9 cellular contexts compared by ENCODE assay signal in the genomic region with DNA sequence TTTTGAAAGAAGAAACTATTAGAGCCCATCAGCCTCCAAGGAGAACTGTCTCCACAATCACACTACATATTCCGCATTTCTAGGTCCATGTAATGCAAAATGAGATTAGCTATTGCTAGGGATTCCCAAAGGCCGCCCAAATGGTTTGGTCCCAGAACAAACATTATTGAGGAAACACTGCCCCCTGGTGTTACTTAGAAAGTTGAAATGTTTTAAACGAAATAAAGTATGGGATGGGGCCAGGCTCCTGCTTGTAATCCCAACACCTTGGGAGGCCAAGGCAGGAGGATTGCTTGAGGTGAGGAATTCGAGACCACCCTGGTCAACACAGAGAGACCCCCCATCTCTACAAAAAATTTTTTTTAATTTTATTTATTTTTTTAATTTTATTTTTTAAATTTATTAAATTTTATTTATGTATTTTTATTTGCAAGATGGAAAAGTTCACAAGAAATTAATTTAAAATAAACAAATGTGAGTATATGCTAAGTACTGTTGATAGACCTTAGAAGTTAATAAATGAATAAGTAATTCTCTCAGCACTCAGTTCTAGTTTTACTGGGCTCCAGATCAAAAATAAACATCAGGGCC. TPM values are rescaled to one million over a fixed set of nuclear protein-coding genes. Genes with fewer than 3 reads are reported as not detected.
DNase-seq lines count a peak whose midpoint lies in the region; ATAC-seq and TF ChIP-seq lines count a peak whose summit lies in the region.
"Had no signal": no experiment of that assay in that cellular context is flagged by ENCODE, and none has a peak within 500 bp of the region (broad histone marks: within the 10 kb centered on the region; RNA-seq: fewer than 3 reads in every experiment).

No MANE protein-coding gene starts in this region.

- peak; percentile 37 for ATAC-seq in activated CD8-positive, alpha-beta T cell treated with anti-CD3 and anti-CD28 coated beads for 36 hours
- ATAC-seq in HG03045 (IDR thresholded peaks at IDR 0.05; ENCODE audit: unreplicated experiment) = no peak
- ATAC-seq: T-cell had no signal

- intact Hi-C loops in Caco-2 (cut with micrococcal nuclease; ENCODE audit: unreplicated experiment) = loop anchor here (1.0 kb wide), 6 partner anchors 31 to 175 kb away; no protein-coding TSS in a partner anchor
- intact Hi-C loops in activated CD8-positive, alpha-beta T cell treated with anti-CD3 and anti-CD28 coated beads for 36 hours (cut with micrococcal nuclease) = loop anchor here (2.0 to 5.0 kb wide), 2 partner anchors 98 to 197 kb away; no protein-coding TSS in a partner anchor

- CTCF ChIA-PET in Caco-2 (lab: Charles Lee) = interaction anchor here (0.6 to 2.1 kb wide), 27 partner anchors 10 to 175 kb away, joined by 3 to 60 read pairs (median 5); a partner anchor contains a TSS
- CTCF ChIA-PET in activated CD8-positive, alpha-beta T cell treated with anti-CD3 and anti-CD28 coated beads for 36 hours (lab: Charles Lee) = interaction anchor here (0.6 to 10.6 kb wide), 41 partner anchors 9 to 297 kb away, joined by 3 to 192 read pairs (median 4); a partner anchor contains a TSS

- POLR2A ChIA-PET in Caco-2 (lab: Charles Lee) = interaction anchor here (0.6 kb wide), 1 partner anchor 153 kb away, joined by 3 read pairs; no protein-coding TSS in a partner anchor
- POLR2A ChIA-PET in activated CD8-positive, alpha-beta T cell treated with anti-CD3 and anti-CD28 coated beads for 36 hours (lab: Charles Lee) = no interaction called here

- peak; percentile 60 to 83 for DNase-seq in Caco-2
- DNase-seq in HAP-1 (ENCODE audit: low spot score in 2 of 2) = peak; percentile 69 to 78
- DNase-seq in NCI-H510A (lab: John Stamatoyannopoulos, UW) = peak; percentile 54
- peak; percentile 36 for DNase-seq in activated CD8-positive, alpha-beta T cell treated with anti-CD3 and anti-CD28 coated beads for 36 hours
- peak; percentile 82 for DNase-seq in glomerular visceral epithelial cell (ENCODE audit: extremely low spot score)
- DNase-seq in pons (ENCODE audit: low spot score) = peak; percentile 86
- DNase-seq in GM19240 (ENCODE audit: insufficient read length, low spot score) = no peak

- no peaks in the 10 kb centered on the region for H3K9me3 Mint-ChIP-seq in Caco-2 (ENCODE audit: unreplicated experiment)
- no peaks in the 10 kb centered on the region for H3K9me3 Mint-ChIP-seq in activated CD8-positive, alpha-beta T cell treated with anti-CD3 and anti-CD28 coated beads for 36 hours
- H3K9me3 Mint-ChIP-seq: T-cell had no signal

- peak; percentile 59 to 85 for TF ChIP-seq CTCF in Caco-2 (IDR thresholded peaks at IDR 0.05; ENCODE audit: insufficient read depth in 1 of 2, low read depth in 1 of 2, low read length in 1 of 2, severe bottlenecking in 1 of 2, unreplicated experiment in 1 of 2)
- peak; percentile 81 for TF ChIP-seq CTCF in activated CD8-positive, alpha-beta T cell treated with anti-CD3 and anti-CD28 coated beads for 36 hours (IDR thresholded peaks at IDR 0.05)

- in situ Hi-C loops in HAP-1 (cut with MboI; ENCODE audit: low sequenced_read_pairs) = loop anchor here (10.0 kb wide), 1 partner anchor 100 kb away; no protein-coding TSS in a partner anchor

- no peak overlapping the region for H3K4me3 ChIP-seq in Caco-2 (ENCODE audit: low read depth, low read length)
- H3K4me3 ChIP-seq in HAP-1 = no peak overlapping the region

- H3K9me3 ChIP-seq in Caco-2 (no peaks in the 10 kb centered on the region), HAP-1 (no peaks in the 10 kb centered on the region)

- H3K4me1 Mint-ChIP-seq in Caco-2 (ENCODE audit: low read depth, unreplicated experiment) = peaks cover 5% of the 10 kb centered on the region
- peaks cover 9% of the 10 kb centered on the region for H3K4me1 Mint-ChIP-seq in activated CD8-positive, alpha-beta T cell treated with anti-CD3 and anti-CD28 coated beads for 36 hours (ENCODE audit: low read depth)

- no peak overlapping the region for H3K4me3 Mint-ChIP-seq in Caco-2 (ENCODE audit: unreplicated experiment)
- no peak overlapping the region for H3K4me3 Mint-ChIP-seq in activated CD8-positive, alpha-beta T cell treated with anti-CD3 and anti-CD28 coated beads for 36 hours
- H3K4me3 Mint-ChIP-seq: T-cell had no signal

- H3K27me3 Mint-ChIP-seq in Caco-2 (ENCODE audit: insufficient read depth, unreplicated experiment) = no peaks in the 10 kb centered on the region
- H3K27me3 Mint-ChIP-seq in activated CD8-positive, alpha-beta T cell treated with anti-CD3 and anti-CD28 coated beads for 36 hours = no peaks in the 10 kb centered on the region
- H3K27me3 Mint-ChIP-seq: T-cell had no signal

- H3K27ac Mint-ChIP-seq in Caco-2 (ENCODE audit: unreplicated experiment) = no peak overlapping the region
- no peak overlapping the region for H3K27ac Mint-ChIP-seq in activated CD8-positive, alpha-beta T cell treated with anti-CD3 and anti-CD28 coated beads for 36 hours
- H3K27ac Mint-ChIP-seq: T-cell had no signal

- H3K27me3 ChIP-seq in Caco-2 (replicated peaks; ENCODE audit: control insufficient read depth, insufficient read depth, low read length) = no peaks in the 10 kb centered on the region
- no peaks in the 10 kb centered on the region for H3K27me3 ChIP-seq in HAP-1 (ENCODE audit: low read depth)

- BruUV-seq in Caco-2 (replicated peaks; lab: Mats Ljungman, UMichigan) = no TSS peak

- H3K4me1 ChIP-seq in Caco-2 = 0 out of 2 replicates have a peak, but pooled peaks cover 4% of the 10 kb centered on the region
- H3K4me1 ChIP-seq in HAP-1 = peaks cover 12% of the 10 kb centered on the region

- peaks cover 6% of the 10 kb centered on the region for H3K36me3 Mint-ChIP-seq in Caco-2 (ENCODE audit: insufficient read depth, unreplicated experiment)
- peaks cover 16% of the 10 kb centered on the region for H3K36me3 Mint-ChIP-seq in activated CD8-positive, alpha-beta T cell treated with anti-CD3 and anti-CD28 coated beads for 36 hours (ENCODE audit: low read depth)

- H3K36me3 ChIP-seq in Caco-2 (ENCODE audit: control insufficient read depth, insufficient read depth, low read length) (peaks cover 1% of the 10 kb centered on the region; the same call in 1 of the 2 replicates), HAP-1 (replicated peaks) (peaks cover 3% of the 10 kb centered on the region; the same call in 1 of the 2 replicates)

RNA-seq across cellular contexts. Expression of a gene that starts 5.5 kb away (rescaled TPM):
- total RNA-seq in Caco-2 (2022) = 28.5 and 29.6 TPM in 2 replicates
- total RNA-seq in activated CD8-positive, alpha-beta T cell treated with anti-CD3 and anti-CD28 coated beads for 36 hours = 10 to 100 TPM; 22.4 to 26.3 TPM

RNA-seq across cellular contexts. Expression of a gene that starts 14.7 kb away (rescaled TPM):
- total RNA-seq in Caco-2 (2022) = 6.5 and 7.1 TPM in 2 replicates
- 1 to 10 TPM; 1.1 to 1.6 TPM for total RNA-seq in activated CD8-positive, alpha-beta T cell treated with anti-CD3 and anti-CD28 coated beads for 36 hours

RNA-seq across cellular contexts. Expression of a gene that starts 21.6 kb away (rescaled TPM):
- 59.3 and 62.9 TPM in 2 replicates for total RNA-seq in Caco-2 (2022)
- total RNA-seq in activated CD8-positive, alpha-beta T cell treated with anti-CD3 and anti-CD28 coated beads for 36 hours = 10 to 100 TPM; 38.6 to 38.7 TPM

RNA-seq across cellular contexts. Expression of a gene that starts 22.9 kb away (rescaled TPM):
- total RNA-seq in Caco-2 (2022) = 59.5 and 62.0 TPM in 2 replicates
- 10 to 100 TPM; 63.8 to 67.8 TPM for total RNA-seq in activated CD8-positive, alpha-beta T cell treated with anti-CD3 and anti-CD28 coated beads for 36 hours

RNA-seq across cellular contexts. Expression of a gene that starts 51.4 kb away (rescaled TPM):
- total RNA-seq in Caco-2 (2022) = 37.3 and 41.8 TPM in 2 replicates
- 10 to 100 TPM; 31.3 to 33.3 TPM for total RNA-seq in activated CD8-positive, alpha-beta T cell treated with anti-CD3 and anti-CD28 coated beads for 36 hours
